Comparison of ENCODE assay signal across 7 cellular contexts in the genomic region with DNA sequence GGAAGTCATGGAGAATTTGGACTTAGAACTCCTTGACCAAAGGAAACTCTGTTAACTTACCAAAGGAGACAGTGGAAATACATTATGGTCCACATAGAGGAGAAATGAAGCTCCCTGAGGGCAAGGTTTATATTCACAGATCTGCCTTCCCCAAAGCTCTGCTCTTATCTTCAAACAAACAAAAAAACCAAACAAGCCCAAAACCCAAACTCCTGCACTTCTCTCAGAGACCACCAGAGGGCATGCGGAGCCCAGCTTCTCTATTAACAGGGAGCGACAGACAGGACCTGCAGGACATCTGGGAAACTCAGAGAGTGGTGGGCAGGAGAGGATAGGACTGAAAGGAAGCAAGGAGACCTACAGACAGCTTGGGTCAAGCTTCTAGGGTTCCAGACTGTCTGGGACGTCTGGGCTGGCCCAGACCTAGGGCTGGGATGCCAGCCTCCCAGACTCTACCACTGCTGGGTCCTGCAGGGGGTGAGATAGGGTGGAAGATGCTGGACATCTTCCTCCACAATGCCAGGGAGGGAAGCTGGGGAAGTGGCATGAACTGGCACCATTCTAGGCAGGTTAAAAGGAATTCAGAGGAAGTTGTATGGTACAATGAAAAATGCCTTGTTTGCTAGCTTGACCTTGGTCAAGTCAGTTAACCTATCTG.
DNase-seq lines count a peak whose midpoint lies in the region; ATAC-seq and TF ChIP-seq lines count a peak whose summit lies in the region.

No MANE protein-coding gene starts in this region.

- no peak for ATAC-seq in HG03354 (IDR thresholded peaks at IDR 0.05; ENCODE audit: poor library complexity, severe bottlenecking, unreplicated experiment)

- no peak overlapping the region for H3K4me3 ChIP-seq in astrocyte of the spinal cord (ENCODE audit: low read depth, low read length)

- peak; percentile 12 for DNase-seq in NCI-H146 treated with DMSO at 0.1 percent for 48 hours (lab: John Stamatoyannopoulos, UW; ENCODE audit: unreplicated experiment)
- DNase-seq in T1000 (lab: John Stamatoyannopoulos, UW), result peak; percentile 52
- DNase-seq in astrocyte of the spinal cord (ENCODE audit: low read depth, low spot score), result peak; percentile 71
- peak in 43 of 51 donors; percentile 5 to 81 (median 39) for DNase-seq in hypothalamus (lab: John Stamatoyannopoulos, UW)
- peak; percentile 64 for DNase-seq in stimulated activated CD4-positive, alpha-beta T cell treated with anti-CD3 and anti-CD28 coated beads, Interleukin-12 subunit alpha, Interleukin-12 subunit beta, amount 100 ng/mL, for 4 hours

- in situ Hi-C loops in astrocyte of the spinal cord (cut with HindIII; ENCODE audit: low sequenced_read_pairs), result no loop called here

- TF ChIP-seq CTCF in GM12872 (IDR thresholded peaks at IDR 0.05; ENCODE audit: insufficient read depth, low read depth, low read length), result peak; percentile 96
- peak; percentile 96 for TF ChIP-seq CTCF in astrocyte of the spinal cord (IDR thresholded peaks at IDR 0.05; ENCODE audit: low read depth, low read length)

Comparison
In these comparisons a context has a peak if more than half of its experiments do, and no peak if none do; other contexts are left out.
1. DNase-seq: peak in every context shown above with its lines; median percentile 71 in astrocyte of the spinal cord; 64 in stimulated activated CD4-positive, alpha-beta T cell treated with anti-CD3 and anti-CD28 coated beads, Interleukin-12 subunit alpha, Interleukin-12 subunit beta, amount 100 ng/mL, for 4 hours; 52 in T1000; 39 in hypothalamus; 12 in NCI-H146 treated with DMSO at 0.1 percent for 48 hours.